23 cellular contexts compared by ENCODE assay signal in genomic region chr6:169659820-169660610, GRCh38. TPM values are rescaled to one million over a fixed set of nuclear protein-coding genes. Genes with fewer than 3 reads are reported as not detected.
DNase-seq lines count a peak whose midpoint lies in the region; ATAC-seq, FAIRE-seq and TF ChIP-seq lines count a peak whose summit lies in the region.
"Had no signal": no experiment of that assay in that cellular context is flagged by ENCODE, and none has a peak within 500 bp of the region (broad histone marks: within the 10 kb centered on the region; RNA-seq: fewer than 3 reads in every experiment).

No MANE protein-coding gene starts in this region.

- H3K9me3 ChIP-seq in H1 (ENCODE audit: insufficient read depth in 2 of 2, low read depth in 1 of 2, low read length in 1 of 2) (peaks cover 8 to 18% of the 10 kb centered on the region in 2 experiments), mammary epithelial cell (replicated peaks; ENCODE audit: insufficient read depth, low read length) (no peaks in the 10 kb centered on the region), MG63 (no peaks in the 10 kb centered on the region)
- H3K9me3 ChIP-seq: HAP-1 had no signal

- H4K91ac ChIP-seq in H1 (replicated peaks; ENCODE audit: insufficient read length, low read length) = no peak overlapping the region

- H2BK20ac ChIP-seq in H1 (ENCODE audit: low read length) = no peak overlapping the region

- POLR2A ChIA-PET in H1 (lab: Charles Lee; ENCODE audit: partially characterized antibody) = no interaction called here

- no peak for TF ChIP-seq EP300 in H1 (IDR thresholded peaks at IDR 0.05; ENCODE audit: borderline replicate concordance in 1 of 2, low read depth in 2 of 2, low read length in 2 of 2)

- H4K8ac ChIP-seq in H1 (ENCODE audit: extremely low read depth, insufficient read depth, low read length) = 0 out of 2 replicates have a peak overlapping the region, but pooled peaks have one; percentile 23

- H3K79me2 ChIP-seq in H1 (ENCODE audit: control insufficient read depth in 1 of 2, insufficient read depth in 2 of 2, low read length in 2 of 2) (no peaks in the 10 kb centered on the region), mammary epithelial cell (ENCODE audit: insufficient read depth, low read length) (no peaks in the 10 kb centered on the region)

- H3K4me3 ChIP-seq in H1 (ENCODE audit: extremely low read depth in 1 of 4, insufficient read depth in 2 of 4, low read depth in 3 of 4, low read length in 4 of 4) (no peak overlapping the region), mammary epithelial cell (replicated peaks in 1 of 3; ENCODE audit: insufficient read depth in 1 of 3, low read depth in 2 of 3, low read length in 3 of 3) (no peak overlapping the region), MG63 (no peak overlapping the region), H7 (ENCODE audit: insufficient read depth, low read depth, low read length) (no peak overlapping the region)
- H3K4me3 ChIP-seq: HAP-1 had no signal

- H2BK5ac ChIP-seq in H1 (ENCODE audit: low read depth, low read length) = no peak overlapping the region

- dilution Hi-C loops in mammary epithelial cell (cut with HindIII; ENCODE audit: low sequenced_read_pairs) = no loop called here

- no peaks in the 10 kb centered on the region for H3K27me3 Mint-ChIP-seq in neural crest cell (ENCODE audit: low read depth)
- H3K27me3 Mint-ChIP-seq: CD8-positive, alpha-beta memory T cell; IgD-negative memory B cell had no signal

- TF ChIP-seq POLR2A in H1 (IDR thresholded peaks at IDR 0.05; ENCODE audit: control extremely low read depth in 1 of 2, low read depth in 2 of 2, low read length in 2 of 2) = no peak

- FAIRE-seq in H1 (lab: Jason Lieb, UNC) = no peak
- FAIRE-seq: D721Med, GM18507 had no signal

- H3K27me3 ChIP-seq in H1 (replicated peaks in 1 of 4; ENCODE audit: control insufficient read depth in 3 of 4, extremely low read depth in 1 of 4, insufficient read depth in 3 of 4, low read length in 3 of 4) = no peaks in the 10 kb centered on the region
- no peaks in the 10 kb centered on the region for H3K27me3 ChIP-seq in mammary epithelial cell (ENCODE audit: insufficient read depth, low read length)
- no peaks in the 10 kb centered on the region for H3K27me3 ChIP-seq in MG63
- no peaks in the 10 kb centered on the region for H3K27me3 ChIP-seq in H7 (ENCODE audit: control insufficient read depth, insufficient read depth, low read length)

- H4K5ac ChIP-seq in H1 (ENCODE audit: insufficient read length, low read depth, low read length) = no peak overlapping the region

- H3K9ac ChIP-seq in H1 (replicated peaks in 1 of 4; ENCODE audit: extremely low read depth in 1 of 4, low read depth in 3 of 4, low read length in 3 of 4) (no peak overlapping the region), mammary epithelial cell (ENCODE audit: insufficient read depth, low read length) (no peak overlapping the region)
- H3K9ac ChIP-seq: KMS-11 had no signal

- H3K4me1 ChIP-seq in H1 (replicated peaks in 1 of 4; ENCODE audit: control insufficient read depth in 3 of 4, insufficient read depth in 4 of 4, low read length in 3 of 4) (no peaks in the 10 kb centered on the region), mammary epithelial cell (ENCODE audit: insufficient read depth, low read length) (peaks cover 8% of the 10 kb centered on the region)
- H3K4me1 ChIP-seq: HAP-1 had no signal

- H3K4ac ChIP-seq in H1 (replicated peaks; ENCODE audit: insufficient read length, low read depth, low read length) = no peak overlapping the region

- H3K23ac ChIP-seq in H1 (ENCODE audit: insufficient read length) = no peak overlapping the region

- intact Hi-C loops in mammary epithelial cell (cut with micrococcal nuclease) (no loop called here), Right ventricle myocardium inferior (cut with DNase I) (no loop called here)

- CTCF ChIA-PET in H1 (lab: Charles Lee; ENCODE audit: partially characterized antibody) (interaction anchor here (1.6 kb wide), 1 partner anchor 10 kb away, joined by 3 read pairs; no protein-coding TSS in a partner anchor), mammary epithelial cell (lab: Charles Lee; ENCODE audit: low non-redundant PET) (no interaction called here)

- H3K36me3 ChIP-seq in H1 (ENCODE audit: control insufficient read depth in 2 of 4, insufficient read depth in 4 of 4, low read length in 3 of 4) = peaks cover 17 to 85% (median 48%) of the 10 kb centered on the region in 4 experiments
- H3K36me3 ChIP-seq in mammary epithelial cell (ENCODE audit: insufficient read depth, low read length) = peaks cover 14% of the 10 kb centered on the region
- H3K36me3 ChIP-seq in MG63 = peaks cover 13% of the 10 kb centered on the region
- peaks cover 23% of the 10 kb centered on the region for H3K36me3 ChIP-seq in H7 (replicated peaks; ENCODE audit: control insufficient read depth, insufficient read depth, low read length)

- DNase-seq in D341Med (ENCODE audit: low spot score) (peak; percentile 16), H1 (ENCODE audit: low read depth in 1 of 2, low spot score in 2 of 2) (no peak), neural crest cell (ENCODE audit: low read depth, low spot score) (no peak), mammary epithelial cell (no peak), MG63 (no peak), H7 (no peak), Right ventricle myocardium inferior (ENCODE audit: missing footprints) (no peak)
- DNase-seq: CD8-positive, alpha-beta memory T cell; HFFc6; NCI-H1092; NCI-H1417 treated with DMSO at 0.1 percent for 48 hours; NCI-H1694 treated with DMSO at 0.1 percent for 48 hours; NCI-H2081; NCI-H2227 treated with DMSO at 0.1 percent for 48 hours; NCI-H69; RPMI8226; SHP77 had no signal

- no peak overlapping the region for H3K18ac ChIP-seq in H1 (ENCODE audit: extremely low read depth, low read length)

- H4K20me1 ChIP-seq in H1 (replicated peaks in 1 of 2; ENCODE audit: control insufficient read depth in 1 of 2, insufficient read depth in 2 of 2, low read length in 2 of 2) = peaks cover 0 to 9% of the 10 kb centered on the region in 2 experiments
- H4K20me1 ChIP-seq in mammary epithelial cell (ENCODE audit: insufficient read depth, low read length) = no peaks in the 10 kb centered on the region

- H3K27ac Mint-ChIP-seq in neural crest cell (ENCODE audit: unreplicated experiment) = peak overlapping the region; percentile 50
- H3K27ac Mint-ChIP-seq: CD14-positive monocyte, HFFc6, IgD-negative memory B cell had no signal

- in situ Hi-C loops in mammary epithelial cell (cut with MboI; ENCODE audit: low sequenced_read_pairs in 2 of 2) = no loop called here

- H2BK12ac ChIP-seq in H1 (ENCODE audit: low read depth, low read length) = no peak overlapping the region

- no peak for TF ChIP-seq RAD21 in H1 (IDR thresholded peaks at IDR 0.05 in 1 of 2, conservative IDR thresholded peaks at IDR 0.05 in 1 of 2; ENCODE audit: low read depth in 2 of 2, low read length in 2 of 2)

- no peak overlapping the region for H3K4me3 Mint-ChIP-seq in neural crest cell
- H3K4me3 Mint-ChIP-seq: CD14-positive monocyte; CD8-positive, alpha-beta memory T cell; HFFc6; IgD-negative memory B cell had no signal

- H3K4me1 Mint-ChIP-seq in neural crest cell = peaks cover 25% of the 10 kb centered on the region

- no peak overlapping the region for H3K56ac ChIP-seq in H1 (replicated peaks; ENCODE audit: insufficient read length, low read depth, low read length)

- no peak for ATAC-seq in Right ventricle myocardium inferior

- H3K14ac ChIP-seq in H1 (ENCODE audit: insufficient read length) = no peak overlapping the region

- no peaks in the 10 kb centered on the region for H3K23me2 ChIP-seq in H1 (ENCODE audit: low read depth, low read length)

- BruUV-seq in mammary epithelial cell (replicated peaks; lab: Mats Ljungman, UMichigan) = no TSS peak

- no peak overlapping the region for H2BK15ac ChIP-seq in H1 (ENCODE audit: low read length)

- H2AFZ ChIP-seq in H1 (ENCODE audit: low read length) = no peak overlapping the region
- H2AFZ ChIP-seq in mammary epithelial cell (ENCODE audit: low read depth, low read length) = no peak overlapping the region

- H3K9me3 Mint-ChIP-seq in neural crest cell = no peaks in the 10 kb centered on the region
- H3K9me3 Mint-ChIP-seq: CD8-positive, alpha-beta memory T cell; HFFc6; IgD-negative memory B cell had no signal

- H3K4me2 ChIP-seq in H1 (ENCODE audit: insufficient read depth in 1 of 2, low read depth in 2 of 2, low read length in 2 of 2) (no peak overlapping the region), mammary epithelial cell (ENCODE audit: insufficient read depth, low read depth, low read length) (no peak overlapping the region)
- H3K4me2 ChIP-seq: KMS-11 had no signal

- no peak overlapping the region for H2BK120ac ChIP-seq in H1 (replicated peaks; ENCODE audit: low read depth, low read length)

- no peak overlapping the region for H2AK5ac ChIP-seq in H1 (ENCODE audit: low read depth, low read length)

- H3K27ac ChIP-seq in H1 (ENCODE audit: low read depth, low read length) (no peak overlapping the region), mammary epithelial cell (ENCODE audit: insufficient read depth, low read depth, low read length) (no peak overlapping the region)
- H3K27ac ChIP-seq: KMS-11 had no signal

- peaks cover 33% of the 10 kb centered on the region for H3K36me3 Mint-ChIP-seq in neural crest cell (ENCODE audit: low read depth)

- no peaks in the 10 kb centered on the region for H3K79me1 ChIP-seq in H1 (ENCODE audit: low read depth, low read length)

- TF ChIP-seq CTCF in H1 (IDR thresholded peaks at IDR 0.05; ENCODE audit: control extremely low read depth in 1 of 3, insufficient read depth in 1 of 3, low read depth in 1 of 3, low read length in 3 of 3) (no peak), neural crest cell (conservative IDR thresholded peaks at IDR 0.05) (no peak), mammary epithelial cell (conservative IDR thresholded peaks at IDR 0.05 in 1 of 2, IDR thresholded peaks at IDR 0.05 in 1 of 2; ENCODE audit: extremely low read depth in 1 of 2, insufficient read depth in 1 of 2, low read depth in 1 of 2, low read length in 2 of 2) (no peak)

- 89% methylated on average over 19 of the region's 26 CpGs; no CpG with 5 or more reads in 1 of the 2 experiments for WGBS in H1 (ENCODE audit: extremely low coverage in 1 of 2, insufficient coverage in 1 of 2, insufficient read length in 1 of 2, insufficient replicate concordance in 2 of 2, low coverage in 1 of 2, low lambda C conversion rate in 2 of 2, missing lambda C conversion rate in 1 of 2), 2 experiments
- 98% methylated on average over 15 of the region's 26 CpGs for WGBS in mammary epithelial cell (ENCODE audit: low coverage, missing lambda C conversion rate)

RNA-seq across cellular contexts. Expression of gene WDR27, which starts 41.8 kb away (rescaled TPM):
- total RNA-seq in H1 (2021; fragmentation: NEBNext Ultra II Directional; extraction: Animal tissue kit (Norgen Biotek cat#: 25700)) = 64.7 and 68.6 TPM in 2 replicates
- polyA plus RNA-seq in H1 (2011; rRNA removed) = 53.6 and 77.6 TPM in 2 replicates
- 77.6 TPM for polyA plus RNA-seq in H1 (2011; cell fraction: cytosol; rRNA removed)
- 539 TPM for polyA plus RNA-seq in H1 (2011; cell fraction: nucleus; rRNA removed)
- 45.1 to 60.7 TPM (median 52.9 TPM) in 4 replicates for polyA plus RNA-seq in H1 (2012, experiment 1 of 2)
- polyA plus RNA-seq in H1 (2012, experiment 2 of 2) = 5.7 TPM
- 39.7 TPM for polyA plus RNA-seq in H1 (2013, experiment 1 of 2)
- 35.8 TPM for polyA plus RNA-seq in H1 (2013, experiment 2 of 2)
- polyA minus RNA-seq in H1 (2011; rRNA and poly(A)+ RNA removed) = 73.4 and 74.5 TPM in 2 replicates
- polyA minus RNA-seq in H1 (2011; cell fraction: cytosol; rRNA and poly(A)+ RNA removed) = 79.7 TPM
- polyA minus RNA-seq in H1 (2011; cell fraction: nucleus; rRNA and poly(A)+ RNA removed) = 253 TPM
- total RNA-seq in neural crest cell = 102 and 103 TPM in 2 replicates
- 10 to 100 TPM; 21.7 to 50.2 TPM for total RNA-seq in mammary epithelial cell
- polyA plus RNA-seq in mammary epithelial cell = 17.6 TPM
- polyA minus RNA-seq in mammary epithelial cell = 40.8 TPM
- 14.6 and 18.0 TPM in 2 replicates for total RNA-seq in MG63 (2014; rRNA removed; shearing (Covaris generic); ENCODE audit: low replicate concordance)
- total RNA-seq in H7 (2014; rRNA removed; shearing (Covaris generic)) = 45.4 and 64.0 TPM in 2 replicates
- total RNA-seq in Right ventricle myocardium inferior = 9.6 TPM

RNA-seq across cellular contexts. Expression of gene C6orf120, which starts 41.9 kb away (rescaled TPM):
- total RNA-seq in H1 (2021; fragmentation: NEBNext Ultra II Directional; extraction: Animal tissue kit (Norgen Biotek cat#: 25700)) = 29.1 and 30.6 TPM in 2 replicates
- 16.2 and 21.2 TPM in 2 replicates for polyA plus RNA-seq in H1 (2011; rRNA removed)
- 20.4 TPM for polyA plus RNA-seq in H1 (2011; cell fraction: cytosol; rRNA removed)
- 16.1 TPM for polyA plus RNA-seq in H1 (2011; cell fraction: nucleus; rRNA removed)
- 15.2 to 22.4 TPM (median 16.6 TPM) in 4 replicates for polyA plus RNA-seq in H1 (2012, experiment 1 of 2)
- polyA plus RNA-seq in H1 (2012, experiment 2 of 2) = 4.7 TPM
- 27.9 TPM for polyA plus RNA-seq in H1 (2013, experiment 1 of 2)
- 31.0 TPM for polyA plus RNA-seq in H1 (2013, experiment 2 of 2)
- polyA minus RNA-seq in H1 (2011; rRNA and poly(A)+ RNA removed) = 9.8 and 14.2 TPM in 2 replicates
- 19.7 TPM for polyA minus RNA-seq in H1 (2011; cell fraction: cytosol; rRNA and poly(A)+ RNA removed)
- 23.7 TPM for polyA minus RNA-seq in H1 (2011; cell fraction: nucleus; rRNA and poly(A)+ RNA removed)
- 28.2 and 28.7 TPM in 2 replicates for total RNA-seq in neural crest cell
- total RNA-seq in mammary epithelial cell = 10 to 100 TPM; 22.0 to 26.0 TPM
- 8.4 TPM for polyA plus RNA-seq in mammary epithelial cell
- polyA minus RNA-seq in mammary epithelial cell = 2.6 TPM
- total RNA-seq in MG63 (2014; rRNA removed; shearing (Covaris generic); ENCODE audit: low replicate concordance) = 12.7 and 15.3 TPM in 2 replicates
- total RNA-seq in H7 (2014; rRNA removed; shearing (Covaris generic)) = 34.0 and 34.8 TPM in 2 replicates
- total RNA-seq in Right ventricle myocardium inferior = 14.5 TPM
